8 cellular contexts compared by ENCODE assay signal in the genomic region with DNA sequence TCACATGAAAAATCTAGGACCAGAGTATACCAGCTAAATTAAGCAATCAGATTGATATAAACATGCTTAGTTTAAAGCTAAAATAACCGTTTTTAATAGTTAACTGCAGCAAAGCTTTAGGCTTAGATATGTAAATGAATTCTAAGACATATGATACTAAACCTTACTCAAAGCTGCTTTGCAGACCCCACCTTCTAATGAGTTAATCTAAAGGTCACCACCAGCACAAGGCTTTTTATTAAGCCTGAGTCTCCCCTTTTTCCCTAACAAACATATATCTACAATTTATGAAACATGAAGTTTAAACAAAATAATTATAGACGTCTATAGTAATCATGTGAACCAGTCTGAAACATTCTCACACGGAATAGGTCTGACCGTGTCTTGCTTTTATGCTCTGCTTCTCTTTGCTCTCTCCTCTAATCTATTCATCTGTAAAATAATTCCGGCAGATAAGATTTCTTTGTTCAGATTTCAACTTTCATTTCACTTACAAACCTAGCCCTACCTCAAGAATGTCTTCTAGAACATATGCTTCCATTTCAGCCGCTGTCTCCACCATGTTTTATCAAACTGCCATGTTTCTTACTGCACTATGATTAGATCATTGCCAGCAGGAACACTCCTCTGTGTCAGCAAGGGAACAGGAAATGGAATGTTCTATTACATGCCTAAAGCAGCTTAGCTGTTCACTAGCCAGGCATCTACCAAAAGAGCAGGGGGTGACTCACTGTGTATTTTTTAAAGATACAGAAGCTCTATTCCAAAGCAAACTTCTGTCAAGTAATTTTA. TPM values are rescaled to one million over a fixed set of nuclear protein-coding genes. Genes with fewer than 3 reads are reported as not detected.
DNase-seq lines count a peak whose midpoint lies in the region; ATAC-seq and TF ChIP-seq lines count a peak whose summit lies in the region.

No MANE protein-coding gene starts in this region.

- H3K27me3 Mint-ChIP-seq in activated T-helper 1 cell treated with anti-CD3 and anti-CD28 coated beads, Interleukin-12 subunit alpha, Interleukin-12 subunit beta, Interleukin-2, Interleukin-4 antibody, amounts not matched to agents 30 ng/mL and 10 ng/mL and 1 ng/mL, durations not matched to agents 14 hours and 24 hours and 36 hours (ENCODE audit: insufficient read depth), result no peaks in the 10 kb centered on the region

- no peaks in the 10 kb centered on the region for H3K79me1 ChIP-seq in neuronal stem cell (ENCODE audit: low read depth, low read length)

- ATAC-seq in GM21423 (IDR thresholded peaks at IDR 0.05; ENCODE audit: unreplicated experiment), result peak; percentile 99
- peak; percentile 100 for ATAC-seq in upper lobe of right lung

- H3K4me1 Mint-ChIP-seq in activated T-helper 1 cell treated with anti-CD3 and anti-CD28 coated beads, Interleukin-12 subunit alpha, Interleukin-12 subunit beta, Interleukin-2, Interleukin-4 antibody, amounts not matched to agents 30 ng/mL and 10 ng/mL and 1 ng/mL, durations not matched to agents 14 hours and 24 hours and 36 hours (ENCODE audit: low read depth), result peaks cover 37% of the 10 kb centered on the region

- no peak overlapping the region for H3K4ac ChIP-seq in neuronal stem cell (ENCODE audit: low read length)

- WGBS in neuronal stem cell (ENCODE audit: extremely low coverage in 2 of 2, insufficient read length in 2 of 2, insufficient replicate concordance in 1 of 2), 2 donors, result no CpG with 5 or more reads among the region's 6 CpGs

- H3K79me2 ChIP-seq in DOHH2 (ENCODE audit: control insufficient read depth, low read length), result peaks cover 97% of the 10 kb centered on the region

- H3K4me3 Mint-ChIP-seq in activated T-helper 1 cell treated with anti-CD3 and anti-CD28 coated beads, Interleukin-12 subunit alpha, Interleukin-12 subunit beta, Interleukin-2, Interleukin-4 antibody, amounts not matched to agents 30 ng/mL and 10 ng/mL and 1 ng/mL, durations not matched to agents 14 hours and 24 hours and 36 hours, result no peak overlapping the region

- no peak overlapping the region for H2AK5ac ChIP-seq in neuronal stem cell (ENCODE audit: low read depth, low read length)

- H3K18ac ChIP-seq in neuronal stem cell (ENCODE audit: low read length), result no peak overlapping the region

- no peak overlapping the region for H3K9ac ChIP-seq in neuronal stem cell (ENCODE audit: low read depth, low read length, poor library complexity)

- peaks cover 4% of the 10 kb centered on the region; the same call in 1 of the 2 replicates for H3F3A ChIP-seq in DOHH2 (ENCODE audit: control insufficient read depth, insufficient read depth)

- no peaks in the 10 kb centered on the region for H3K9me2 ChIP-seq in DOHH2 (replicated peaks; ENCODE audit: control insufficient read depth, low read length)

- H3K23ac ChIP-seq in neuronal stem cell (ENCODE audit: low read depth, low read length, poor library complexity), result no peak overlapping the region

- H2AFZ ChIP-seq in neuronal stem cell (ENCODE audit: low read length), result peak overlapping the region; percentile 67

- H3K4me2 ChIP-seq in DOHH2 (ENCODE audit: low read length), result no peak overlapping the region; the same call in 1 of the 2 replicates
- H3K4me2 ChIP-seq in neuronal stem cell (ENCODE audit: insufficient read depth, low read length, poor library complexity, severe bottlenecking), result peak overlapping the region; percentile 25

- H3K4me3 ChIP-seq in DOHH2 (ENCODE audit: low read length) (no peak overlapping the region), fibroblast of the aortic adventitia (ENCODE audit: low read depth, low read length) (peak overlapping the region; percentile 69), neuronal stem cell (ENCODE audit: low read length in 2 of 2) (peak overlapping the region in 1 of 2 donors; percentile 52), upper lobe of right lung (peak overlapping the region; percentile 54)

- 0 out of 2 replicates have a peak overlapping the region, but pooled peaks have one; percentile 15 for H3K27ac ChIP-seq in DOHH2 (ENCODE audit: low read depth, low read length)
- H3K27ac ChIP-seq in neuronal stem cell (replicated peaks; ENCODE audit: low read length), result no peak overlapping the region
- H3K27ac ChIP-seq in upper lobe of right lung, result peak overlapping the region; percentile 82

- peaks cover 59% of the 10 kb centered on the region for H3K36me3 ChIP-seq in DOHH2 (ENCODE audit: control insufficient read depth, low read length)
- H3K36me3 ChIP-seq in neuronal stem cell (replicated peaks in 1 of 2; ENCODE audit: control insufficient read depth in 2 of 2, insufficient read depth in 2 of 2, low read length in 2 of 2), result peaks cover 0 to 39% of the 10 kb centered on the region in 2 donors
- no peaks in the 10 kb centered on the region for H3K36me3 ChIP-seq in upper lobe of right lung

- no peak overlapping the region for H2BK12ac ChIP-seq in neuronal stem cell (ENCODE audit: low read length)

- H3K27me3 ChIP-seq in DOHH2 (ENCODE audit: control insufficient read depth, low read length) (no peaks in the 10 kb centered on the region), neuronal stem cell (ENCODE audit: control insufficient read depth in 3 of 3, insufficient read depth in 3 of 3, low read depth in 1 of 3, low read length in 3 of 3) (no peaks in the 10 kb centered on the region), upper lobe of right lung (no peaks in the 10 kb centered on the region)

- no peak overlapping the region for H2BK15ac ChIP-seq in neuronal stem cell (ENCODE audit: low read length)

- peak; percentile 88 for DNase-seq in HT1080 (ENCODE audit: low read depth)
- DNase-seq in NOMO-1 treated with dmso at 0.1 percent for 144 hours (lab: John Stamatoyannopoulos, UW; ENCODE audit: unreplicated experiment), result peak; percentile 67
- peak; percentile 60 for DNase-seq in activated T-helper 1 cell treated with anti-CD3 and anti-CD28 coated beads, Interleukin-12 subunit alpha, Interleukin-12 subunit beta, Interleukin-2, Interleukin-4 antibody, amounts not matched to agents 30 ng/mL and 10 ng/mL and 1 ng/mL, durations not matched to agents 14 hours and 24 hours and 36 hours (ENCODE audit: low spot score)
- peak; percentile 95 for DNase-seq in fibroblast of the aortic adventitia (ENCODE audit: low read depth)
- peak; percentile 37 for DNase-seq in neuronal stem cell (ENCODE audit: low spot score)
- DNase-seq in upper lobe of right lung, result no peak

- no peak overlapping the region for H3K14ac ChIP-seq in neuronal stem cell (ENCODE audit: low read length)

- H3K36me3 Mint-ChIP-seq in activated T-helper 1 cell treated with anti-CD3 and anti-CD28 coated beads, Interleukin-12 subunit alpha, Interleukin-12 subunit beta, Interleukin-2, Interleukin-4 antibody, amounts not matched to agents 30 ng/mL and 10 ng/mL and 1 ng/mL, durations not matched to agents 14 hours and 24 hours and 36 hours (ENCODE audit: low read depth), result peaks cover 10% of the 10 kb centered on the region

- TF ChIP-seq CTCF in DOHH2 (IDR thresholded peaks at IDR 0.05; ENCODE audit: low read depth, low read length, poor library complexity, severe bottlenecking) (no peak), fibroblast of the aortic adventitia (IDR thresholded peaks at IDR 0.05; ENCODE audit: insufficient read depth, low read length) (no peak), upper lobe of right lung (IDR thresholded peaks at IDR 0.05) (no peak)

- peaks cover 39% of the 10 kb centered on the region for H3K4me1 ChIP-seq in DOHH2 (ENCODE audit: control insufficient read depth, low read length)
- H3K4me1 ChIP-seq in neuronal stem cell (ENCODE audit: control insufficient read depth in 2 of 2, insufficient read depth in 1 of 2, low read depth in 1 of 2, low read length in 2 of 2), result peaks cover 1 to 9% of the 10 kb centered on the region in 2 donors
- peaks cover 30% of the 10 kb centered on the region for H3K4me1 ChIP-seq in upper lobe of right lung

- no peaks in the 10 kb centered on the region for H3K9me3 ChIP-seq in DOHH2 (ENCODE audit: control insufficient read depth, insufficient read depth, low read length)
- H3K9me3 ChIP-seq in neuronal stem cell (replicated peaks in 1 of 2; ENCODE audit: control insufficient read depth in 2 of 2, insufficient read depth in 1 of 2, low read depth in 1 of 2, low read length in 2 of 2), result no peaks in the 10 kb centered on the region
- no peaks in the 10 kb centered on the region for H3K9me3 ChIP-seq in upper lobe of right lung

- peaks cover 17% of the 10 kb centered on the region; the same call in 1 of the 2 replicates for H4K20me1 ChIP-seq in DOHH2 (ENCODE audit: control insufficient read depth, insufficient read depth, low read depth, low read length)

- no peak overlapping the region for H2BK120ac ChIP-seq in neuronal stem cell (ENCODE audit: low read depth, low read length)

- no peak overlapping the region for H2BK5ac ChIP-seq in neuronal stem cell (ENCODE audit: low read length)

- H4K8ac ChIP-seq in neuronal stem cell (ENCODE audit: low read depth, low read length), result no peak overlapping the region

- H3K9me3 Mint-ChIP-seq in activated T-helper 1 cell treated with anti-CD3 and anti-CD28 coated beads, Interleukin-12 subunit alpha, Interleukin-12 subunit beta, Interleukin-2, Interleukin-4 antibody, amounts not matched to agents 30 ng/mL and 10 ng/mL and 1 ng/mL, durations not matched to agents 14 hours and 24 hours and 36 hours, result no peaks in the 10 kb centered on the region

- H4K91ac ChIP-seq in neuronal stem cell (ENCODE audit: low read depth, low read length, poor library complexity), result no peak overlapping the region

- H3K27ac Mint-ChIP-seq in activated T-helper 1 cell treated with anti-CD3 and anti-CD28 coated beads, Interleukin-12 subunit alpha, Interleukin-12 subunit beta, Interleukin-2, Interleukin-4 antibody, amounts not matched to agents 30 ng/mL and 10 ng/mL and 1 ng/mL, durations not matched to agents 14 hours and 24 hours and 36 hours, result no peak overlapping the region

- intact Hi-C loops in activated T-helper 1 cell treated with anti-CD3 and anti-CD28 coated beads, Interleukin-12 subunit alpha, Interleukin-12 subunit beta, Interleukin-2, Interleukin-4 antibody, amounts not matched to agents 30 ng/mL and 10 ng/mL and 1 ng/mL, durations not matched to agents 14 hours and 24 hours and 36 hours (cut with micrococcal nuclease), result loop anchor here (1.0 to 5.0 kb wide), 3 partner anchors 35 to 153 kb away; partner anchors contain the start of gene COX18
- intact Hi-C loops in upper lobe of right lung (cut with DNase I), result no loop called here

RNA-seq across cellular contexts. Expression of gene ANKRD17, which starts 35.9 kb away (rescaled TPM):
- 39.7 and 42.4 TPM in 2 replicates for total RNA-seq in HT1080 (2014; rRNA removed; shearing (Covaris generic))
- polyA plus RNA-seq in HT1080 (2015; cell fraction: cytosol; rRNA removed), result 20.4 and 27.6 TPM in 2 replicates
- polyA plus RNA-seq in HT1080 (2015; cell fraction: nucleus; rRNA removed), result 77.5 and 79.5 TPM in 2 replicates
- total RNA-seq in activated T-helper 1 cell treated with anti-CD3 and anti-CD28 coated beads, Interleukin-12 subunit alpha, Interleukin-12 subunit beta, Interleukin-2, Interleukin-4 antibody, amounts not matched to agents 30 ng/mL and 10 ng/mL and 1 ng/mL, durations not matched to agents 14 hours and 24 hours and 36 hours, result 68.6 and 72.4 TPM in 2 replicates
- total RNA-seq in fibroblast of the aortic adventitia (ENCODE audit: low replicate concordance) (64.4 and 72.5 TPM in 2 replicates), upper lobe of right lung (61.5 TPM)
- polyA plus RNA-seq in neuronal stem cell (2013, experiment 1 of 2), result 31.3 TPM
- polyA plus RNA-seq in neuronal stem cell (2013, experiment 2 of 2), result 30.9 TPM
